In genomic region chr4:53545238-53545637, GRCh38 we compare ENCODE assay signal across 2 cellular contexts.
A peak's percentile ranks its signal among the peaks of the same experiment; 100 is the strongest.
TF ChIP-seq lines count a peak whose summit lies in the region.

No MANE protein-coding gene starts in this region.

TF ChIP-seq in IMR-90, 13 proteins besides CTCF, POLR2A, EP300 and RAD21:
- TF ChIP-seq RCOR1 (IDR thresholded peaks at IDR 0.05; ENCODE audit: insufficient replicate concordance, low read length) (no peak), BHLHE40 (IDR thresholded peaks at IDR 0.05; ENCODE audit: low read depth, low read length) (no peak), MAFK (IDR thresholded peaks at IDR 0.05; ENCODE audit: low read depth, low read length) (no peak), MXI1 (IDR thresholded peaks at IDR 0.05; ENCODE audit: borderline replicate concordance, low read depth, low read length) (no peak), ELK1 (IDR thresholded peaks at IDR 0.05; ENCODE audit: borderline replicate concordance, low read depth, low read length) (no peak), FOS (IDR thresholded peaks at IDR 0.05; ENCODE audit: low read depth, low read length) (no peak), MAZ (IDR thresholded peaks at IDR 0.05; ENCODE audit: borderline replicate concordance, low read depth, low read length) (no peak), RFX5 (IDR thresholded peaks at IDR 0.05; ENCODE audit: low read depth, low read length) (no peak), CHD1 (IDR thresholded peaks at IDR 0.05; ENCODE audit: low read depth, low read length) (no peak), CEBPB (IDR thresholded peaks at IDR 0.05; ENCODE audit: low read depth, low read length) (no peak), SMC3 (IDR thresholded peaks at IDR 0.05; ENCODE audit: low read depth, low read length) (no peak), NFE2L2 (IDR thresholded peaks at IDR 0.05; ENCODE audit: low read depth, low read length) (no peak)
- TF ChIP-seq, protein P1, sequence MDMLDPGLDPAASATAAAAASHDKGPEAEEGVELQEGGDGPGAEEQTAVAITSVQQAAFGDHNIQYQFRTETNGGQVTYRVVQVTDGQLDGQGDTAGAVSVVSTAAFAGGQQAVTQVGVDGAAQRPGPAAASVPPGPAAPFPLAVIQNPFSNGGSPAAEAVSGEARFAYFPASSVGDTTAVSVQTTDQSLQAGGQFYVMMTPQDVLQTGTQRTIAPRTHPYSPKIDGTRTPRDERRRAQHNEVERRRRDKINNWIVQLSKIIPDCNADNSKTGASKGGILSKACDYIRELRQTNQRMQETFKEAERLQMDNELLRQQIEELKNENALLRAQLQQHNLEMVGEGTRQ (IDR thresholded peaks at IDR 0.05; ENCODE audit: low read depth, low read length): no peak

TF ChIP-seq in K562, 482 proteins besides CTCF, POLR2A, EP300 and RAD21:
- TF ChIP-seq TRIM25 (IDR thresholded peaks at IDR 0.05; ENCODE audit: borderline replicate concordance): no peak
- peak; percentile 17 for TF ChIP-seq RFX1 (IDR thresholded peaks at IDR 0.05)
- TF ChIP-seq ZNF316 (IDR thresholded peaks at IDR 0.05): 0 out of 2 replicates have a peak, but pooled peaks have one; percentile 2
